Comparison of ENCODE assay signal across 8 cellular contexts in the genomic region with DNA sequence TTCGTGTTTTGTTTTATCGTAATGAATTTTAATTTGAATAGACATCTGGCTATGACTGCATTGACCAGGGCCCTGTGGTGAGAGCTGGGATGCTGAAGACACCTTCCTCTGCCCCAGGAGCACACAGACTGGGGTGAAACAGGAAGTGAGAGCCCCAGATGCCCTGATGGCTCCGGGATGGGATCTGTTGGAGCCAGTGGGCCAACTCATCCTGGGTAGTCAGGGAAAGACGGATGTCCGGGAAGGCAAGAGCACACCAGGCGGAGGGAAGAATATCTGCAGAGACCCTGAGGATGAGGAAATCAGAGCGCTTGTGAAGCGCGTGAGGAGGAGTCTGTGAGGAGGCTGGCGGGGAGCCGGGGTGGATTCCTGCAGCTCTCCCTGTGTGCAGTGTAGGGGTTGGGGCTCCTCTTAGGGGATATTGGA.
A peak's percentile ranks its signal among the peaks of the same experiment; 100 is the strongest.
DNase-seq lines count a peak whose midpoint lies in the region; ATAC-seq and TF ChIP-seq lines count a peak whose summit lies in the region.
"Had no signal": no experiment of that assay in that cellular context is flagged by ENCODE, and none has a peak within 500 bp of the region (broad histone marks: within the 10 kb centered on the region; RNA-seq: fewer than 3 reads in every experiment).

No MANE protein-coding gene starts in this region.

- no peak overlapping the region for H3K4me2 ChIP-seq in OCI-LY7 (ENCODE audit: low read length)

- intact Hi-C loops in right lobe of liver (cut with DNase I), result no loop called here
- intact Hi-C loops in OCI-LY7 (cut with micrococcal nuclease; ENCODE audit: unreplicated experiment), result no loop called here

- H3K4me1 ChIP-seq in right lobe of liver, result peaks cover 0 to 19% (median 5%) of the 10 kb centered on the region in 4 donors
- peaks cover 9 to 19% of the 10 kb centered on the region in 2 donors for H3K4me1 ChIP-seq in thoracic aorta (ENCODE audit: control insufficient read depth in 1 of 2, low read depth in 2 of 2)
- no peaks in the 10 kb centered on the region for H3K4me1 ChIP-seq in OCI-LY7 (ENCODE audit: insufficient read depth, low read length, poor library complexity, severe bottlenecking)

- DNase-seq in central memory CD8-positive, alpha-beta T cell (ENCODE audit: low spot score in 2 of 2), result no peak
- DNase-seq in right lobe of liver (no peak), thoracic aorta (ENCODE audit: low spot score) (no peak), OCI-LY7 (ENCODE audit: low spot score) (no peak)
- DNase-seq: activated T-cell treated with anti-CD3 and anti-CD28 coated beads for 4 hours had no signal

- peaks cover 9% of the 10 kb centered on the region for H3K36me3 Mint-ChIP-seq in central memory CD8-positive, alpha-beta T cell (ENCODE audit: insufficient read depth)

- H3K4me1 Mint-ChIP-seq in central memory CD8-positive, alpha-beta T cell, result peaks cover 18% of the 10 kb centered on the region

- H3K27me3 Mint-ChIP-seq in central memory CD8-positive, alpha-beta T cell, result no peaks in the 10 kb centered on the region

- H3K9me3 ChIP-seq in right lobe of liver, result no peaks in the 10 kb centered on the region
- no peaks in the 10 kb centered on the region for H3K9me3 ChIP-seq in thoracic aorta
- no peaks in the 10 kb centered on the region for H3K9me3 ChIP-seq in OCI-LY7 (ENCODE audit: low read length)

- no peaks in the 10 kb centered on the region for H3K9me2 ChIP-seq in OCI-LY7 (ENCODE audit: insufficient read depth, low read length)

- no peaks in the 10 kb centered on the region for H3K36me3 ChIP-seq in right lobe of liver
- H3K36me3 ChIP-seq in thoracic aorta, result no peaks in the 10 kb centered on the region
- H3K36me3 ChIP-seq in OCI-LY7 (ENCODE audit: insufficient read depth, low read length), result no peaks in the 10 kb centered on the region

- 62% methylated on average over 11 of the region's 11 CpGs for WGBS in right lobe of liver (ENCODE audit: insufficient coverage, low coverage, low lambda C conversion rate, missing lambda C conversion rate)

- H3K27me3 ChIP-seq in right lobe of liver (no peaks in the 10 kb centered on the region), thoracic aorta (replicated peaks; ENCODE audit: insufficient read depth) (no peaks in the 10 kb centered on the region)

- TF ChIP-seq CTCF in right lobe of liver (IDR thresholded peaks at IDR 0.05) (no peak), thoracic aorta (IDR thresholded peaks at IDR 0.05) (no peak), OCI-LY7 (conservative IDR thresholded peaks at IDR 0.05; ENCODE audit: low read length) (no peak)

- no peak overlapping the region for H3K4me3 Mint-ChIP-seq in central memory CD8-positive, alpha-beta T cell

- peak overlapping the region; percentile 30 for H3K27ac Mint-ChIP-seq in central memory CD8-positive, alpha-beta T cell (ENCODE audit: low read depth)

- CTCF ChIA-PET in OCI-LY7 (lab: Charles Lee; ENCODE audit: unreplicated experiment), result no interaction called here

- no peak for TF ChIP-seq POLR2A in right lobe of liver (IDR thresholded peaks at IDR 0.05)

- H2AFZ ChIP-seq in OCI-LY7 (ENCODE audit: low read length), result no peak overlapping the region

- H3K27ac ChIP-seq in right lobe of liver (peak overlapping the region in 2 of 3 donors; percentile 26 to 33), thoracic aorta (no peak overlapping the region), OCI-LY7 (ENCODE audit: low read depth, low read length, poor library complexity, severe bottlenecking) (no peak overlapping the region)

- no peaks in the 10 kb centered on the region for H3K79me2 ChIP-seq in OCI-LY7 (ENCODE audit: insufficient read depth, low read depth, low read length)

- ATAC-seq in HG03442 (IDR thresholded peaks at IDR 0.05; ENCODE audit: unreplicated experiment) (peak; percentile 66), right lobe of liver (peak; percentile 16 to 32 (median 22)), thoracic aorta (ENCODE audit: insufficient number of reproducible peaks, low FRiP score, low read depth) (no peak), GM18511 (IDR thresholded peaks at IDR 0.05; ENCODE audit: unreplicated experiment) (no peak), GM21360 (IDR thresholded peaks at IDR 0.05; ENCODE audit: unreplicated experiment) (no peak)
- no peak for ATAC-seq in central memory CD8-positive, alpha-beta T cell (replicated peaks; ENCODE audit: extremely low read depth, poor library complexity, severe bottlenecking)

- POLR2A ChIA-PET in OCI-LY7 (lab: Charles Lee), result interaction anchor here (0.6 kb wide), 1 partner anchor 177 kb away, joined by 3 read pairs; no protein-coding TSS in a partner anchor

- no peaks in the 10 kb centered on the region for H4K20me1 ChIP-seq in OCI-LY7 (ENCODE audit: insufficient read depth, low read length)

- H3K9me3 Mint-ChIP-seq in central memory CD8-positive, alpha-beta T cell, result no peaks in the 10 kb centered on the region

- no TSS peak for BruUV-seq in OCI-LY7 (replicated peaks; lab: Mats Ljungman, UMichigan)

- H3K4me3 ChIP-seq in right lobe of liver, result no peak overlapping the region
- peak overlapping the region; percentile 51 for H3K4me3 ChIP-seq in thoracic aorta
- H3K4me3 ChIP-seq in OCI-LY7 (ENCODE audit: low read depth, low read length, poor library complexity, severe bottlenecking), result no peak overlapping the region

Comparison
In these comparisons a context has a peak if more than half of its experiments do, and no peak if none do; other contexts are left out.
1. ATAC-seq: peak in HG03442 (single experiment) and right lobe of liver (4 of 4); none in central memory CD8-positive, alpha-beta T cell (single experiment), thoracic aorta (single experiment), GM18511 (single experiment) and GM21360 (single experiment).
2. H3K27ac ChIP-seq: peak in right lobe of liver (2 of 3); none in thoracic aorta (0 of 2) and OCI-LY7 (single experiment).